Comparison of ENCODE assay signal across 8 cellular contexts in genomic region chr3:42839616-42840015, GRCh38. TPM values are rescaled to one million over a fixed set of nuclear protein-coding genes. Genes with fewer than 3 reads are reported as not detected.
DNase-seq lines count a peak whose midpoint lies in the region; ATAC-seq, FAIRE-seq and TF ChIP-seq lines count a peak whose summit lies in the region.

No MANE protein-coding gene starts in this region.

- intact Hi-C loops in colonic mucosa (cut with DNase I) = loop anchor here (5.0 kb wide), 1 partner anchor 57 kb away; no protein-coding TSS in a partner anchor

- no peaks in the 10 kb centered on the region for H4K20me1 ChIP-seq in SU-DHL-6 (ENCODE audit: low read depth, low read length)

- H3K36me3 ChIP-seq in H7 (replicated peaks; ENCODE audit: control insufficient read depth, insufficient read depth, low read length) = no peaks in the 10 kb centered on the region
- H3K36me3 ChIP-seq in SU-DHL-6 (ENCODE audit: low read length) = no peaks in the 10 kb centered on the region
- H3K36me3 ChIP-seq in colonic mucosa = no peaks in the 10 kb centered on the region
- no peaks in the 10 kb centered on the region for H3K36me3 ChIP-seq in liver (ENCODE audit: control insufficient read depth in 4 of 4, insufficient read depth in 3 of 4, low read depth in 1 of 4, low read length in 3 of 4)
- no peaks in the 10 kb centered on the region for H3K36me3 ChIP-seq in thoracic aorta

- H3K27me3 ChIP-seq in H7 (ENCODE audit: control insufficient read depth, insufficient read depth, low read length) = no peaks in the 10 kb centered on the region
- no peaks in the 10 kb centered on the region for H3K27me3 ChIP-seq in SU-DHL-6 (ENCODE audit: low read length)
- no peaks in the 10 kb centered on the region for H3K27me3 ChIP-seq in colonic mucosa
- H3K27me3 ChIP-seq in liver (ENCODE audit: control insufficient read depth in 4 of 4, insufficient read depth in 4 of 4, low read length in 3 of 4) = no peaks in the 10 kb centered on the region
- H3K27me3 ChIP-seq in thoracic aorta (replicated peaks; ENCODE audit: insufficient read depth) = no peaks in the 10 kb centered on the region

- TF ChIP-seq CTCF in LNCAP (IDR thresholded peaks at IDR 0.05) (peak; percentile 66), SU-DHL-6 (IDR thresholded peaks at IDR 0.05; ENCODE audit: insufficient read depth, low read length, poor library complexity, severe bottlenecking) (peak; percentile 34), colonic mucosa (IDR thresholded peaks at IDR 0.05) (peak; percentile 72), liver (IDR thresholded peaks at IDR 0.05; ENCODE audit: low read depth, low read length, missing input control) (peak; percentile 94), thoracic aorta (IDR thresholded peaks at IDR 0.05) (peak; percentile 84)

- peak; percentile 79 for ATAC-seq in thoracic aorta (ENCODE audit: insufficient number of reproducible peaks, low FRiP score, low read depth)

- H3K79me2 ChIP-seq in SU-DHL-6 (ENCODE audit: insufficient read depth, low read length) = no peaks in the 10 kb centered on the region

- H3K27ac ChIP-seq in SU-DHL-6 (ENCODE audit: low read depth, low read length) = no peak overlapping the region
- H3K27ac ChIP-seq in colonic mucosa = no peak overlapping the region
- H3K27ac ChIP-seq in liver (ENCODE audit: low read depth in 1 of 2, low read length in 2 of 2) = no peak overlapping the region
- no peak overlapping the region for H3K27ac ChIP-seq in thoracic aorta

- 45% methylated on average over 7 of the region's 7 CpGs for WGBS in liver

- H2AFZ ChIP-seq in SU-DHL-6 (ENCODE audit: low read depth, low read length, severe bottlenecking) = peak overlapping the region; percentile 8

- no peaks in the 10 kb centered on the region for H3F3A ChIP-seq in SU-DHL-6 (ENCODE audit: insufficient read depth)

- H3K9me3 ChIP-seq in SU-DHL-6 (ENCODE audit: insufficient read depth, low read length) = no peaks in the 10 kb centered on the region
- no peaks in the 10 kb centered on the region for H3K9me3 ChIP-seq in colonic mucosa
- no peaks in the 10 kb centered on the region for H3K9me3 ChIP-seq in liver (ENCODE audit: control insufficient read depth in 4 of 4, low read length in 3 of 4)
- H3K9me3 ChIP-seq in thoracic aorta = no peaks in the 10 kb centered on the region

- TF ChIP-seq RAD21 in liver (IDR thresholded peaks at IDR 0.05) = peak; percentile 79 to 90

- DNase-seq in A172 (ENCODE audit: low spot score) = peak; percentile 57
- peak; percentile 56 for DNase-seq in H7
- peak; percentile 49 for DNase-seq in colonic mucosa
- DNase-seq in thoracic aorta (ENCODE audit: low spot score) = no peak

- H3K4me2 ChIP-seq in SU-DHL-6 (ENCODE audit: low read depth, low read length, poor library complexity, severe bottlenecking) = peak overlapping the region; percentile 52

- H3K4me1 ChIP-seq in colonic mucosa (no peaks in the 10 kb centered on the region), liver (ENCODE audit: control insufficient read depth in 4 of 4, insufficient read depth in 4 of 4, low read length in 3 of 4) (peaks cover 0 to 20% (median 8%) of the 10 kb centered on the region in 4 donors), thoracic aorta (ENCODE audit: control insufficient read depth in 1 of 2, low read depth in 2 of 2) (peaks cover 9 to 32% of the 10 kb centered on the region in 2 donors)

- H3K9me2 ChIP-seq in SU-DHL-6 (replicated peaks; ENCODE audit: insufficient read depth, low read length) = no peaks in the 10 kb centered on the region

- H3K4me3 ChIP-seq in H7 (ENCODE audit: insufficient read depth, low read depth, low read length) (no peak overlapping the region), SU-DHL-6 (ENCODE audit: insufficient read depth, low read length, poor library complexity, severe bottlenecking) (no peak overlapping the region), colonic mucosa (no peak overlapping the region), liver (ENCODE audit: low read depth in 1 of 3, low read length in 3 of 3) (no peak overlapping the region), thoracic aorta (peak overlapping the region; percentile 57)

- 0 out of 2 replicates have a peak overlapping the region, but pooled peaks have one; percentile 29 for H3K9ac ChIP-seq in SU-DHL-6 (ENCODE audit: low read length)
- no peak overlapping the region for H3K9ac ChIP-seq in colonic mucosa (ENCODE audit: low read depth in 2 of 2, low read length in 2 of 2)
- no peak overlapping the region for H3K9ac ChIP-seq in liver (ENCODE audit: low read depth in 1 of 2, low read length in 2 of 2)

- peak; percentile 69 for FAIRE-seq in G401.6 (lab: Jason Lieb, UNC)

TF ChIP-seq in liver, 16 proteins besides CTCF, POLR2A, EP300 and RAD21:
- TF ChIP-seq HNF4A (conservative IDR thresholded peaks at IDR 0.05) = peak in 1 of 2 donors; percentile 25
- TF ChIP-seq MAX (IDR thresholded peaks at IDR 0.05) = no peak
- no peak for TF ChIP-seq TAF1 (conservative IDR thresholded peaks at IDR 0.05)
- TF ChIP-seq YY1 (IDR thresholded peaks at IDR 0.05) = peak; percentile 38
- TF ChIP-seq GABPA (IDR thresholded peaks at IDR 0.05 in 1 of 2, conservative IDR thresholded peaks at IDR 0.05 in 1 of 2) = no peak

RNA-seq across cellular contexts. Expression of gene ACKR2, which starts 30.4 kb away (rescaled TPM):
- total RNA-seq in A172 (2014; rRNA removed; shearing (Covaris generic)) = not detected in 2 replicates
- not detected in 2 replicates for total RNA-seq in H7 (2014; rRNA removed; shearing (Covaris generic))
- total RNA-seq in colonic mucosa (1 to 10 TPM; 3.2 to 6.5 TPM), liver (10 to 100 TPM; 12.5 to 19.3 TPM), thoracic aorta (10 to 100 TPM; 10.0 to 11.9 TPM)
- polyA plus RNA-seq in liver = 1 to 10 TPM; 7.3 to 9.2 TPM

RNA-seq across cellular contexts. Expression of gene HIGD1A, which starts 35.3 kb away (rescaled TPM):
- total RNA-seq in A172 (2014; rRNA removed; shearing (Covaris generic)) = 249 and 254 TPM in 2 replicates
- total RNA-seq in H7 (2014; rRNA removed; shearing (Covaris generic)) = 111 and 149 TPM in 2 replicates
- total RNA-seq in colonic mucosa (100 to 1,000 TPM; 224 to 360 TPM), liver (100 to 1,000 TPM; 117 to 234 TPM), thoracic aorta (100 to 1,000 TPM; 163 to 169 TPM)
- 100 to 1,000 TPM; 256 TPM for polyA plus RNA-seq in liver

RNA-seq across cellular contexts. Expression of gene CYP8B1, which starts 36.1 kb away (rescaled TPM):
- total RNA-seq in A172 (2014; rRNA removed; shearing (Covaris generic)) = not detected in 2 replicates
- not detected in 2 replicates for total RNA-seq in H7 (2014; rRNA removed; shearing (Covaris generic))
- total RNA-seq in colonic mucosa (under 1 TPM in 1 of 2 donors, not detected in 1; 0.20 TPM), liver (100 to 1,000 TPM in 1 of 2 donors, 10 to 100 TPM in 1; 21.2 to 490 TPM), thoracic aorta (not detected)
- 100 to 1,000 TPM; 218 to 229 TPM for polyA plus RNA-seq in liver

Comparison
In these comparisons a context has a peak if more than half of its experiments do, and no peak if none do; other contexts are left out.
1. CTCF ChIP-seq: peak in every context shown above with its lines; median percentile 94 in liver; 84 in thoracic aorta; 72 in colonic mucosa; 66 in LNCAP; 34 in SU-DHL-6.
2. RNA of gene CYP8B1, which starts 36.1 kb away (total RNA-seq): 21.2 to 490 TPM in liver; 0.20 TPM in colonic mucosa, not detected in thoracic aorta, not detected in A172 and not detected in H7; every median in the first group is over 10 times any median in the second.